In the genomic region with DNA sequence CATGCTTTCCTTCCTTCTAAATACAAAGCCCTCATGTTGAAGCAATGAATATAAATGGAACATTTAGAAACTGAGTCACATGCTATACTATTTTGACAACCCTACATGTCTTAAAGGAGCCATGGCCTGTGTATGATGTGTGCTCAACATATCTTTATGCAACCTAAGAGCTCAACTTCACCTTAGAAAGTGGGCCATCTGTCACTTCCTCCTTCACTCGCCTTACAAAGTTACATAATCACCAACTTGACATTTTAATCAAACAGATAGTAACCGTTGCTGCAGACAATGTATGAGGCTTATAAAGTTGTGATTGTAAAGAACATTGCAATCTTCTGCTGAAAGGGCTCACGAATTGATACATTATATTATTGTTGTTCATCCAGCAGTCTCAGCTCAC, we compare ENCODE assay signal across 14 cellular contexts.
"Had no signal": no experiment of that assay in that cellular context is flagged by ENCODE, and none has a peak within 500 bp of the region (broad histone marks: within the 10 kb centered on the region; RNA-seq: fewer than 3 reads in every experiment).

No MANE protein-coding gene starts in this region.

- H3K4me1 ChIP-seq: esophagus squamous epithelium, left lung, right atrium auricular region, thyroid gland, vagina had no signal

- DNase-seq: activated B cell treated with CpG ODN at 0.5 μM for 24 hours; activated CD4-positive, alpha-beta T cell treated with anti-CD3 and anti-CD28 coated beads, Interleukin-2, amount 10 ng/mL, durations not matched to agents 24 days and 14 days; activated CD8-positive, alpha-beta memory T cell treated with anti-CD3 and anti-CD28 coated beads for 24 hours; activated naive CD4-positive, alpha-beta T cell treated with anti-CD3 and anti-CD28 coated beads, Interleukin-2, amount 10 ng/mL, durations not matched to agents 7 days and 5 days; esophagus squamous epithelium; foreskin fibroblast; immature natural killer cell; left lung; natural killer cell; small intestine; thyroid gland had no signal

- ATAC-seq: left lung, natural killer cell had no signal

- H3K36me3 ChIP-seq: cardiac muscle cell, esophagus squamous epithelium, left lung, right atrium auricular region, thyroid gland, vagina had no signal

- H3K4me3 ChIP-seq: cardiac muscle cell, esophagus squamous epithelium, left lung, right atrium auricular region, thyroid gland, vagina had no signal

- H3K27me3 ChIP-seq: cardiac muscle cell, esophagus squamous epithelium, left lung, right atrium auricular region, thyroid gland, vagina had no signal

- H3K27ac ChIP-seq: cardiac muscle cell, esophagus squamous epithelium, left lung, right atrium auricular region, thyroid gland, vagina had no signal

- H3K9me3 ChIP-seq: esophagus squamous epithelium, left lung, right atrium auricular region, thyroid gland, vagina had no signal
